In the genomic region with DNA sequence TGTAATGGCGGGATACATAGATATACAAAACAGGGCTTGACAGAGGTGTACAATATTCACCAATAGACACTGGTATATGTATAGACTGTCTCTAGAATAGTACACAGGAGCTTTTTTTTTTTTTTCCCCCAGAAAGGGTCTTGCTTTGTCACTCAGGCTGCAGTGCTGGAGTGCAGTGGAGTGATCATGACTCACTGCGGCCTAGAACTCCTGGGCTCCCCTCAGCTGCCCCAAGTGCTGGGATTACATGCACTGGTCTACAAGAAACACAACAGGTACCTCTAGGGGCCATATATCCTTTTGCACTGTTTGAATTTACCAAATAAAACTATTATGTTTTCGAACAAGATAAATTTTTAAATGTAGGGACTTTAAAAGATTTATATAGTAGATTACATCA, we compare ENCODE assay signal across 19 cellular contexts. TPM values are rescaled to one million over a fixed set of nuclear protein-coding genes. Genes with fewer than 3 reads are reported as not detected.
A peak's percentile ranks its signal among the peaks of the same experiment; 100 is the strongest.
DNase-seq lines count a peak whose midpoint lies in the region; ATAC-seq and TF ChIP-seq lines count a peak whose summit lies in the region.
"Had no signal": no experiment of that assay in that cellular context is flagged by ENCODE, and none has a peak within 500 bp of the region (broad histone marks: within the 10 kb centered on the region; RNA-seq: fewer than 3 reads in every experiment).

No MANE protein-coding gene starts in this region.

- intact Hi-C loops in posterior vena cava (cut with DNase I), result no loop called here

- H3K4me1 ChIP-seq in CD8-positive, alpha-beta memory T cell (ENCODE audit: insufficient read depth, low read length), result peaks cover 59% of the 10 kb centered on the region
- H3K4me1 ChIP-seq in hepatocyte (ENCODE audit: insufficient read depth), result no peaks in the 10 kb centered on the region

- no peaks in the 10 kb centered on the region for H3K27me3 ChIP-seq in CD8-positive, alpha-beta memory T cell (ENCODE audit: insufficient read depth, low read length, poor library complexity, severe bottlenecking)
- no peaks in the 10 kb centered on the region for H3K27me3 ChIP-seq in hepatocyte
- H3K27me3 ChIP-seq: vagina had no signal

- H3K27ac ChIP-seq in CD8-positive, alpha-beta memory T cell (ENCODE audit: low read depth, low read length), result no peak overlapping the region
- no peak overlapping the region for H3K27ac ChIP-seq in hepatocyte
- H3K27ac ChIP-seq: C4-2B, vagina had no signal

- no peaks in the 10 kb centered on the region for H3K9me3 ChIP-seq in CD8-positive, alpha-beta memory T cell (ENCODE audit: low read length)
- H3K9me3 ChIP-seq in T-helper 17 cell (ENCODE audit: control insufficient read depth, low read length, poor library complexity, severe bottlenecking) (no peaks in the 10 kb centered on the region), hepatocyte (ENCODE audit: low read depth) (no peaks in the 10 kb centered on the region)
- H3K9me3 ChIP-seq: vagina had no signal

- H3K27me3 Mint-ChIP-seq in CD8-positive, alpha-beta memory T cell, result no peaks in the 10 kb centered on the region
- H3K27me3 Mint-ChIP-seq in T-helper 17 cell, result no peaks in the 10 kb centered on the region
- H3K27me3 Mint-ChIP-seq: activated CD4-positive, alpha-beta T cell treated with anti-CD3 and anti-CD28 coated beads, Interleukin-2, amount 10 ng/mL, durations not matched to agents 24 days and 14 days; stimulated activated naive B cell treated with anti-CD40 and anti-IgM and Interleukin-4, amounts not matched to agents 10 μg/mL and 1 μg/mL and 100 μg/mL, for 72 hours had no signal

- H3K4me3 ChIP-seq in CD8-positive, alpha-beta memory T cell (ENCODE audit: low read length), result no peak overlapping the region
- H3K4me3 ChIP-seq in fibroblast of mammary gland (ENCODE audit: control insufficient read depth, low read depth, low read length) (no peak overlapping the region), hepatocyte (no peak overlapping the region)
- H3K4me3 ChIP-seq: vagina had no signal

- H4K20me1 ChIP-seq in hepatocyte (ENCODE audit: insufficient read depth, poor library complexity, severe bottlenecking), result peaks cover 97% of the 10 kb centered on the region

- TF ChIP-seq CTCF in fibroblast of mammary gland (conservative IDR thresholded peaks at IDR 0.05; ENCODE audit: control insufficient read depth, insufficient read depth, low read depth, low read length) (no peak), hepatocyte (IDR thresholded peaks at IDR 0.05; ENCODE audit: poor library complexity) (no peak)

- no peaks in the 10 kb centered on the region for H3K9me2 ChIP-seq in hepatocyte (replicated peaks; ENCODE audit: insufficient read depth)

- peaks cover 61 to 85% (median 77%) of the 10 kb centered on the region in 3 donors for H3K4me1 Mint-ChIP-seq in CD8-positive, alpha-beta memory T cell
- H3K4me1 Mint-ChIP-seq in T-helper 17 cell, result peaks cover 49% of the 10 kb centered on the region

- CTCF ChIA-PET in CD8-positive, alpha-beta memory T cell (lab: Charles Lee), result interaction anchor here (0.6 to 1.2 kb wide), 2 partner anchors 11 to 59 kb away, joined by 4 to 6 read pairs; a partner anchor contains a TSS

- peak overlapping the region in 2 of 7 donors; percentile 24 to 52 for H3K4me3 Mint-ChIP-seq in CD8-positive, alpha-beta memory T cell
- peak overlapping the region; percentile 25 for H3K4me3 Mint-ChIP-seq in T-helper 17 cell
- H3K4me3 Mint-ChIP-seq: activated CD4-positive, alpha-beta T cell treated with anti-CD3 and anti-CD28 coated beads, Interleukin-2, amount 10 ng/mL, durations not matched to agents 24 days and 14 days had no signal

- 96% methylated on average over 3 of the region's 3 CpGs for WGBS in hepatocyte (ENCODE audit: low lambda C conversion rate, missing lambda C conversion rate)

- peak overlapping the region in 5 of 8 donors; percentile 15 to 91 (median 40) for H3K27ac Mint-ChIP-seq in CD8-positive, alpha-beta memory T cell
- H3K27ac Mint-ChIP-seq in T-helper 17 cell, result no peak overlapping the region

- no peaks in the 10 kb centered on the region for H3K36me3 ChIP-seq in CD8-positive, alpha-beta memory T cell (ENCODE audit: insufficient read depth, low read length)
- no peaks in the 10 kb centered on the region for H3K36me3 ChIP-seq in hepatocyte (replicated peaks; ENCODE audit: insufficient read depth, low read depth)

- no peak overlapping the region for H3K4me2 ChIP-seq in hepatocyte

- no peak overlapping the region for H2AFZ ChIP-seq in hepatocyte

- DNase-seq in CD8-positive, alpha-beta memory T cell, result no peak
- DNase-seq in T-helper 17 cell, result no peak
- peak; percentile 38 for DNase-seq in fibroblast of mammary gland (ENCODE audit: low read depth)
- peak; percentile 31 for DNase-seq in posterior vena cava (ENCODE audit: low spot score)
- DNase-seq in hepatocyte (ENCODE audit: low spot score), result no peak
- DNase-seq in NCI-H2196 treated with DMSO at 0.1 percent for 48 hours (lab: John Stamatoyannopoulos, UW; ENCODE audit: unreplicated experiment), result no peak
- DNase-seq in stimulated activated naive CD4-positive, alpha-beta T cell treated with Interleukin-2 at 50 U/mL for 16 hours (lab: John Stamatoyannopoulos, UW), result no peak
- DNase-seq: activated CD4-positive, alpha-beta T cell treated with anti-CD3 and anti-CD28 coated beads, Interleukin-2, amount 10 ng/mL, durations not matched to agents 24 days and 14 days; effector CD4-positive, alpha-beta T cell; H7; left ventricle myocardium superior; NCI-H1092 treated with DMSO at 0.1 percent for 48 hours; NCI-H2171; NK-92 treated with Interleukin-12 subunit alpha and Interleukin-12 subunit beta, amount 100 ng/mL, for 24 hours; SHP77; stimulated activated naive B cell treated with anti-CD40 and anti-IgM and Interleukin-4, amounts not matched to agents 10 μg/mL and 1 μg/mL and 100 μg/mL, for 72 hours had no signal

- no peaks in the 10 kb centered on the region for H3K9me3 Mint-ChIP-seq in CD8-positive, alpha-beta memory T cell
- H3K9me3 Mint-ChIP-seq: activated CD4-positive, alpha-beta T cell treated with anti-CD3 and anti-CD28 coated beads, Interleukin-2, amount 10 ng/mL, durations not matched to agents 24 days and 14 days; activated T-helper 2 cell treated with anti-CD3 and anti-CD28 coated beads, Interferon-gamma antibody, Interleukin-2, Interleukin-4, amounts not matched to agents 10 μg/mL and 5 μg/mL and 100 μg/mL, durations not matched to agents 14 hours and 24 hours and 36 hours; stimulated activated naive B cell treated with anti-CD40 and anti-IgM and Interleukin-4, amounts not matched to agents 10 μg/mL and 1 μg/mL and 100 μg/mL, for 72 hours had no signal

- POLR2A ChIA-PET in CD8-positive, alpha-beta memory T cell (lab: Charles Lee), result no interaction called here

- H3K79me2 ChIP-seq in hepatocyte, result peaks cover 100% of the 10 kb centered on the region

- peak; percentile 23 for ATAC-seq in T-helper 17 cell
- ATAC-seq: left ventricle myocardium superior had no signal

- H3K36me3 Mint-ChIP-seq in CD8-positive, alpha-beta memory T cell, result peaks cover 0 to 60% (median 4%) of the 10 kb centered on the region in 3 donors
- peaks cover 9% of the 10 kb centered on the region for H3K36me3 Mint-ChIP-seq in T-helper 17 cell (ENCODE audit: low read depth)

RNA-seq across cellular contexts. Expression of a gene that starts 12.3 kb away (rescaled TPM):
- total RNA-seq in CD8-positive, alpha-beta memory T cell, result 100 to 1,000 TPM; 478 to 506 TPM
- 678 TPM for polyA plus RNA-seq in CD8-positive, alpha-beta memory T cell
- total RNA-seq in T-helper 17 cell (100 to 1,000 TPM; 274 to 317 TPM), posterior vena cava (100 to 1,000 TPM; 530 to 640 TPM), hepatocyte (434 and 527 TPM in 2 replicates)
- 371 and 392 TPM in 2 replicates for polyA plus RNA-seq in hepatocyte

RNA-seq across cellular contexts. Expression of a gene that starts 12.8 kb away (rescaled TPM):
- 10 to 100 TPM; 21.3 to 23.2 TPM for total RNA-seq in CD8-positive, alpha-beta memory T cell
- polyA plus RNA-seq in CD8-positive, alpha-beta memory T cell, result 38.4 TPM
- total RNA-seq in T-helper 17 cell, result 10 to 100 TPM; 23.4 to 27.0 TPM
- total RNA-seq in posterior vena cava, result 10 to 100 TPM; 20.8 to 33.6 TPM
- total RNA-seq in hepatocyte, result 20.9 and 24.5 TPM in 2 replicates
- polyA plus RNA-seq in hepatocyte, result 30.1 and 31.6 TPM in 2 replicates

RNA-seq across cellular contexts. Expression of a gene that starts 22.8 kb away (rescaled TPM):
- 1 to 10 TPM; 1.3 to 1.6 TPM for total RNA-seq in CD8-positive, alpha-beta memory T cell
- 0.62 TPM for polyA plus RNA-seq in CD8-positive, alpha-beta memory T cell
- total RNA-seq in T-helper 17 cell (1 to 10 TPM; 5.9 to 8.3 TPM), posterior vena cava (1 to 10 TPM; 1.0 to 6.1 TPM), hepatocyte (19.0 and 26.5 TPM in 2 replicates)
- 32.7 and 39.7 TPM in 2 replicates for polyA plus RNA-seq in hepatocyte

RNA-seq across cellular contexts. Expression of a gene that starts 29.7 kb away (rescaled TPM):
- total RNA-seq in CD8-positive, alpha-beta memory T cell, result 10 to 100 TPM; 12.2 to 12.3 TPM
- polyA plus RNA-seq in CD8-positive, alpha-beta memory T cell, result 7.0 TPM
- 10 to 100 TPM; 17.5 to 18.5 TPM for total RNA-seq in T-helper 17 cell
- 10 to 100 TPM in 1 of 2 donors, 1 to 10 TPM in 1; 7.3 to 12.5 TPM for total RNA-seq in posterior vena cava
- total RNA-seq in hepatocyte, result 6.7 and 8.1 TPM in 2 replicates
- polyA plus RNA-seq in hepatocyte, result 10.4 and 14.0 TPM in 2 replicates

RNA-seq across cellular contexts. Expression of a gene that starts 41.3 kb away (rescaled TPM):
- total RNA-seq in CD8-positive, alpha-beta memory T cell, result 100 to 1,000 TPM; 223 to 231 TPM
- polyA plus RNA-seq in CD8-positive, alpha-beta memory T cell, result 140 TPM
- total RNA-seq in T-helper 17 cell, result 100 to 1,000 TPM in 1 of 2 donors, 10 to 100 TPM in 1; 75.6 to 326 TPM
- 100 to 1,000 TPM; 212 to 242 TPM for total RNA-seq in posterior vena cava
- total RNA-seq in hepatocyte, result 186 and 205 TPM in 2 replicates
- 437 and 440 TPM in 2 replicates for polyA plus RNA-seq in hepatocyte

Comparison
In these comparisons a context has a peak if more than half of its experiments do, and no peak if none do; other contexts are left out.
1. DNase-seq: peak in fibroblast of mammary gland (single experiment) and posterior vena cava (single experiment); none in CD8-positive, alpha-beta memory T cell (0 of 5), T-helper 17 cell (0 of 3), hepatocyte (single experiment), NCI-H2196 treated with DMSO at 0.1 percent for 48 hours (single experiment) and stimulated activated naive CD4-positive, alpha-beta T cell treated with Interleukin-2 at 50 U/mL for 16 hours (single experiment).